Comparison of ENCODE assay signal across 12 cellular contexts in genomic region chr17:67638871-67639270, GRCh38.
"Had no signal": no experiment of that assay in that cellular context is flagged by ENCODE, and none has a peak within 500 bp of the region (broad histone marks: within the 10 kb centered on the region; RNA-seq: fewer than 3 reads in every experiment).

No MANE protein-coding gene starts in this region.

- H3K27me3 Mint-ChIP-seq: activated CD4-positive, alpha-beta memory T cell treated with anti-CD3 and anti-CD28 coated beads for 36 hours had no signal

- H3K27ac Mint-ChIP-seq: activated CD4-positive, alpha-beta memory T cell treated with anti-CD3 and anti-CD28 coated beads for 36 hours; activated T-helper 1 cell treated with anti-CD3 and anti-CD28 coated beads, Interleukin-12 subunit alpha, Interleukin-12 subunit beta, Interleukin-2, Interleukin-4 antibody, amounts not matched to agents 30 ng/mL and 10 ng/mL and 1 ng/mL, durations not matched to agents 14 hours and 24 hours and 36 hours had no signal

- DNase-seq: activated CD4-positive, alpha-beta memory T cell treated with anti-CD3 and anti-CD28 coated beads for 36 hours; activated CD4-positive, alpha-beta T cell treated with anti-CD3 and anti-CD28 coated beads for 1 hour; activated CD8-positive, alpha-beta memory T cell treated with anti-CD3 and anti-CD28 coated beads, Interleukin-2, amount 50 U/mL, for 4 hours; activated naive CD4-positive, alpha-beta T cell; central memory CD4-positive, alpha-beta T cell; effector CD8-positive, alpha-beta T cell had no signal

- H3K4me3 Mint-ChIP-seq: activated CD4-positive, alpha-beta memory T cell treated with anti-CD3 and anti-CD28 coated beads for 36 hours; activated T-helper 1 cell treated with anti-CD3 and anti-CD28 coated beads, Interleukin-12 subunit alpha, Interleukin-12 subunit beta, Interleukin-2, Interleukin-4 antibody, amounts not matched to agents 30 ng/mL and 10 ng/mL and 1 ng/mL, durations not matched to agents 14 hours and 24 hours and 36 hours had no signal

- H3K9me3 Mint-ChIP-seq: activated CD4-positive, alpha-beta memory T cell treated with anti-CD3 and anti-CD28 coated beads for 36 hours; activated T-helper 1 cell treated with anti-CD3 and anti-CD28 coated beads, Interleukin-12 subunit alpha, Interleukin-12 subunit beta, Interleukin-2, Interleukin-4 antibody, amounts not matched to agents 30 ng/mL and 10 ng/mL and 1 ng/mL, durations not matched to agents 14 hours and 24 hours and 36 hours had no signal

- H3K27me3 ChIP-seq: adrenal gland, ovary, tibial nerve had no signal

- H3K4me3 ChIP-seq: adrenal gland, coronary artery, ovary, skin epidermis, tibial nerve had no signal

- H3K36me3 ChIP-seq: adrenal gland, ovary had no signal

- H3K9me3 ChIP-seq: adrenal gland, ovary, tibial nerve had no signal
